Comparison of ENCODE assay signal across 1 cellular context in the genomic region with DNA sequence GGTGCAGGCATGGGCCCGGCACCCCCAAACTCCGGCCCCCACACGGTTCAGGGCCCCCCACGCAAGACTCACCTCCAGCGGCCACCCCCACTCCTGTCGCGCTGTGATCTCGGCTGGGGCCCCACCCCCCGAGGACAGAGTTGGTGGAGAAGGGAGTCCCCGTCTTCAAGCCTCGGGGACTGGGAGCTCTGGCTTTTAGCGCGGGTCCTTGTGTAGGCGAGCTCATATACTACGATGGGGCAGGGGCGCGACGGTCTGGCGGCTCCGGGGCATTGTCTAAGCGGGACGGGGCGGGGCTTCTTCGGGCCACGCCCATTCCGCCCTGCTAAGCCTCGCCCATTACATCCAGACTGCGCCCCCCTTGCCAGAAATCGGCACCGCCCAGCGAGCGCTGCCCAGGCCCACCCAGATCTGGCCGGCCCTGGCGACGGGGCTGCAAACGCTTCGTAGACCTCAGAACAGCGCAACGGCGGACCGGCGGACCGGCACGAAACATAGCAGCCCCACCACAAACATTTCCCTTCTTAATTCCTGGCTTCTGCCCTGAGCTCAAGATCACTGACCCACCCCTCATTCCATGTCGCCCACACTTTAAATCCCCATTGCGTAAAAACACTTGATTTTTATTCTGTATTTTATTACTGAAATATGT.
TF ChIP-seq lines count a peak whose summit lies in the region.

No MANE protein-coding gene starts in this region.

TF ChIP-seq in HEK293, 187 proteins besides CTCF, POLR2A, EP300 and RAD21 (continued from another document and continues in another):
- TF ChIP-seq, protein P1, sequence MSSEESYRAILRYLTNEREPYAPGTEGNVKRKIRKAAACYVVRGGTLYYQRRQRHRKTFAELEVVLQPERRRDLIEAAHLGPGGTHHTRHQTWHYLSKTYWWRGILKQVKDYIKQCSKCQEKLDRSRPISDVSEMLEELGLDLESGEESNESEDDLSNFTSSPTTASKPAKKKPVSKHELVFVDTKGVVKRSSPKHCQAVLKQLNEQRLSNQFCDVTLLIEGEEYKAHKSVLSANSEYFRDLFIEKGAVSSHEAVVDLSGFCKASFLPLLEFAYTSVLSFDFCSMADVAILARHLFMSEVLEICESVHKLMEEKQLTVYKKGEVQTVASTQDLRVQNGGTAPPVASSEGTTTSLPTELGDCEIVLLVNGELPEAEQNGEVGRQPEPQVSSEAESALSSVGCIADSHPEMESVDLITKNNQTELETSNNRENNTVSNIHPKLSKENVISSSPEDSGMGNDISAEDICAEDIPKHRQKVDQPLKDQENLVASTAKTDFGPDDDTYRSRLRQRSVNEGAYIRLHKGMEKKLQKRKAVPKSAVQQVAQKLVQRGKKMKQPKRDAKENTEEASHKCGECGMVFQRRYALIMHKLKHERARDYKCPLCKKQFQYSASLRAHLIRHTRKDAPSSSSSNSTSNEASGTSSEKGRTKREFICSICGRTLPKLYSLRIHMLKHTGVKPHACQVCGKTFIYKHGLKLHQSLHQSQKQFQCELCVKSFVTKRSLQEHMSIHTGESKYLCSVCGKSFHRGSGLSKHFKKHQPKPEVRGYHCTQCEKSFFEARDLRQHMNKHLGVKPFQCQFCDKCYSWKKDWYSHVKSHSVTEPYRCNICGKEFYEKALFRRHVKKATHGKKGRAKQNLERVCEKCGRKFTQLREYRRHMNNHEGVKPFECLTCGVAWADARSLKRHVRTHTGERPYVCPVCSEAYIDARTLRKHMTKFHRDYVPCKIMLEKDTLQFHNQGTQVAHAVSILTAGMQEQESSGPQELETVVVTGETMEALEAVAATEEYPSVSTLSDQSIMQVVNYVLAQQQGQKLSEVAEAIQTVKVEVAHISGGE (tag by site-specific recombination; conservative IDR thresholded peaks at IDR 0.05; ENCODE audit: low read depth): 0 out of 2 replicates have a peak, but pooled peaks have one; percentile 17
- TF ChIP-seq KLF1 (tag by site-specific recombination; IDR thresholded peaks at IDR 0.05): peak; percentile 93
- peak; percentile 95 for TF ChIP-seq ZNF600 (tag by site-specific recombination; IDR thresholded peaks at IDR 0.05)
- TF ChIP-seq ZFP37 (tag by site-specific recombination; IDR thresholded peaks at IDR 0.05): peak; percentile 56; the same call in 1 of the 2 replicates
- TF ChIP-seq ZNF791 (tag by site-specific recombination; IDR thresholded peaks at IDR 0.05): no peak
- no peak for TF ChIP-seq ZNF558 (tag by site-specific recombination; IDR thresholded peaks at IDR 0.05)
- no peak for TF ChIP-seq ZNF211 (tag by site-specific recombination; IDR thresholded peaks at IDR 0.05; ENCODE audit: low read depth)
- peak; percentile 87 for TF ChIP-seq SP2 (tag by site-specific recombination; IDR thresholded peaks at IDR 0.05)
- TF ChIP-seq ZNF501 (tag by site-specific recombination; IDR thresholded peaks at IDR 0.05): peak; percentile 48; the same call in 1 of the 2 replicates
- peak; percentile 82 for TF ChIP-seq ZNF223 (tag by site-specific recombination; IDR thresholded peaks at IDR 0.05)
- TF ChIP-seq KLF16 (tag by site-specific recombination; IDR thresholded peaks at IDR 0.05): peak; percentile 5; the same call in 1 of the 2 replicates
- no peak for TF ChIP-seq YY1 (tag by site-specific recombination; IDR thresholded peaks at IDR 0.05)
- no peak for TF ChIP-seq ZNF555 (tag by site-specific recombination; conservative IDR thresholded peaks at IDR 0.05)
- no peak for TF ChIP-seq ZNF138 (tag by site-specific recombination; IDR thresholded peaks at IDR 0.05; ENCODE audit: borderline replicate concordance)
- TF ChIP-seq, protein P2, sequence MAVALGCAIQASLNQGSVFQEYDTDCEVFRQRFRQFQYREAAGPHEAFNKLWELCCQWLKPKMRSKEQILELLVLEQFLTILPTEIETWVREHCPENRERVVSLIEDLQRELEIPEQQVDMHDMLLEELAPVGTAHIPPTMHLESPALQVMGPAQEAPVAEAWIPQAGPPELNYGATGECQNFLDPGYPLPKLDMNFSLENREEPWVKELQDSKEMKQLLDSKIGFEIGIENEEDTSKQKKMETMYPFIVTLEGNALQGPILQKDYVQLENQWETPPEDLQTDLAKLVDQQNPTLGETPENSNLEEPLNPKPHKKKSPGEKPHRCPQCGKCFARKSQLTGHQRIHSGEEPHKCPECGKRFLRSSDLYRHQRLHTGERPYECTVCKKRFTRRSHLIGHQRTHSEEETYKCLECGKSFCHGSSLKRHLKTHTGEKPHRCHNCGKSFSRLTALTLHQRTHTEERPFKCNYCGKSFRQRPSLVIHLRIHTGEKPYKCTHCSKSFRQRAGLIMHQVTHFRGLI (tag by site-specific recombination; IDR thresholded peaks at IDR 0.05): peak; percentile 87
- TF ChIP-seq, protein P3, sequence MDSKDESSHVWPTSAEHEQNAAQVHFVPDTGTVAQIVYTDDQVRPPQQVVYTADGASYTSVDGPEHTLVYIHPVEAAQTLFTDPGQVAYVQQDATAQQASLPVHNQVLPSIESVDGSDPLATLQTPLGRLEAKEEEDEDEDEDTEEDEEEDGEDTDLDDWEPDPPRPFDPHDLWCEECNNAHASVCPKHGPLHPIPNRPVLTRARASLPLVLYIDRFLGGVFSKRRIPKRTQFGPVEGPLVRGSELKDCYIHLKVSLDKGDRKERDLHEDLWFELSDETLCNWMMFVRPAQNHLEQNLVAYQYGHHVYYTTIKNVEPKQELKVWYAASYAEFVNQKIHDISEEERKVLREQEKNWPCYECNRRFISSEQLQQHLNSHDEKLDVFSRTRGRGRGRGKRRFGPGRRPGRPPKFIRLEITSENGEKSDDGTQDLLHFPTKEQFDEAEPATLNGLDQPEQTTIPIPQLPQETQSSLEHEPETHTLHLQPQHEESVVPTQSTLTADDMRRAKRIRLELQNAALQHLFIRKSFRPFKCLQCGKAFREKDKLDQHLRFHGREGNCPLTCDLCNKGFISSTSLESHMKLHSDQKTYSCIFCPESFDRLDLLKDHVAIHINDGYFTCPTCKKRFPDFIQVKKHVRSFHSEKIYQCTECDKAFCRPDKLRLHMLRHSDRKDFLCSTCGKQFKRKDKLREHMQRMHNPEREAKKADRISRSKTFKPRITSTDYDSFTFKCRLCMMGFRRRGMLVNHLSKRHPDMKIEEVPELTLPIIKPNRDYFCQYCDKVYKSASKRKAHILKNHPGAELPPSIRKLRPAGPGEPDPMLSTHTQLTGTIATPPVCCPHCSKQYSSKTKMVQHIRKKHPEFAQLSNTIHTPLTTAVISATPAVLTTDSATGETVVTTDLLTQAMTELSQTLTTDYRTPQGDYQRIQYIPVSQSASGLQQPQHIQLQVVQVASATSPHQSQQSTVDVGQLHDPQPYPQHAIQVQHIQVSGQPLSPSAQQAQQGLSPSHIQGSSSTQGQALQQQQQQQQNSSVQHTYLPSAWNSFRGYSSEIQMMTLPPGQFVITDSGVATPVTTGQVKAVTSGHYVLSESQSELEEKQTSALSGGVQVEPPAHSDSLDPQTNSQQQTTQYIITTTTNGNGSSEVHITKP (tag by site-specific recombination; IDR thresholded peaks at IDR 0.05): peak; percentile 98
- TF ChIP-seq ZBTB8A (tag by site-specific recombination; IDR thresholded peaks at IDR 0.05): peak; percentile 50; the same call in 1 of the 2 replicates
- no peak for TF ChIP-seq GFI1B (tag by site-specific recombination; IDR thresholded peaks at IDR 0.05)
- peak; percentile 80 for TF ChIP-seq ZFHX2 (tag by site-specific recombination; conservative IDR thresholded peaks at IDR 0.05)
- TF ChIP-seq, protein P4, sequence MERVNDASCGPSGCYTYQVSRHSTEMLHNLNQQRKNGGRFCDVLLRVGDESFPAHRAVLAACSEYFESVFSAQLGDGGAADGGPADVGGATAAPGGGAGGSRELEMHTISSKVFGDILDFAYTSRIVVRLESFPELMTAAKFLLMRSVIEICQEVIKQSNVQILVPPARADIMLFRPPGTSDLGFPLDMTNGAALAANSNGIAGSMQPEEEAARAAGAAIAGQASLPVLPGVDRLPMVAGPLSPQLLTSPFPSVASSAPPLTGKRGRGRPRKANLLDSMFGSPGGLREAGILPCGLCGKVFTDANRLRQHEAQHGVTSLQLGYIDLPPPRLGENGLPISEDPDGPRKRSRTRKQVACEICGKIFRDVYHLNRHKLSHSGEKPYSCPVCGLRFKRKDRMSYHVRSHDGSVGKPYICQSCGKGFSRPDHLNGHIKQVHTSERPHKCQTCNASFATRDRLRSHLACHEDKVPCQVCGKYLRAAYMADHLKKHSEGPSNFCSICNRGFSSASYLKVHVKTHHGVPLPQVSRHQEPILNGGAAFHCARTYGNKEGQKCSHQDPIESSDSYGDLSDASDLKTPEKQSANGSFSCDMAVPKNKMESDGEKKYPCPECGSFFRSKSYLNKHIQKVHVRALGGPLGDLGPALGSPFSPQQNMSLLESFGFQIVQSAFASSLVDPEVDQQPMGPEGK (tag by site-specific recombination; IDR thresholded peaks at IDR 0.05): peak; percentile 82
- TF ChIP-seq ZFP3 (tag by site-specific recombination; IDR thresholded peaks at IDR 0.05; ENCODE audit: low read depth): peak; percentile 65; the same call in 1 of the 2 replicates
- TF ChIP-seq GLIS1 (tag by site-specific recombination; IDR thresholded peaks at IDR 0.05): peak; percentile 89
- TF ChIP-seq ZNF514 (tag by site-specific recombination; IDR thresholded peaks at IDR 0.05): no peak
- TF ChIP-seq, protein P5, sequence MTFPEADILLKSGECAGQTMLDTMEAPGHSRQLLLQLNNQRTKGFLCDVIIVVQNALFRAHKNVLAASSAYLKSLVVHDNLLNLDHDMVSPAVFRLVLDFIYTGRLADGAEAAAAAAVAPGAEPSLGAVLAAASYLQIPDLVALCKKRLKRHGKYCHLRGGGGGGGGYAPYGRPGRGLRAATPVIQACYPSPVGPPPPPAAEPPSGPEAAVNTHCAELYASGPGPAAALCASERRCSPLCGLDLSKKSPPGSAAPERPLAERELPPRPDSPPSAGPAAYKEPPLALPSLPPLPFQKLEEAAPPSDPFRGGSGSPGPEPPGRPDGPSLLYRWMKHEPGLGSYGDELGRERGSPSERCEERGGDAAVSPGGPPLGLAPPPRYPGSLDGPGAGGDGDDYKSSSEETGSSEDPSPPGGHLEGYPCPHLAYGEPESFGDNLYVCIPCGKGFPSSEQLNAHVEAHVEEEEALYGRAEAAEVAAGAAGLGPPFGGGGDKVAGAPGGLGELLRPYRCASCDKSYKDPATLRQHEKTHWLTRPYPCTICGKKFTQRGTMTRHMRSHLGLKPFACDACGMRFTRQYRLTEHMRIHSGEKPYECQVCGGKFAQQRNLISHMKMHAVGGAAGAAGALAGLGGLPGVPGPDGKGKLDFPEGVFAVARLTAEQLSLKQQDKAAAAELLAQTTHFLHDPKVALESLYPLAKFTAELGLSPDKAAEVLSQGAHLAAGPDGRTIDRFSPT (tag by site-specific recombination; IDR thresholded peaks at IDR 0.05): 0 out of 2 replicates have a peak, but pooled peaks have one; percentile 39
- TF ChIP-seq, protein P6, sequence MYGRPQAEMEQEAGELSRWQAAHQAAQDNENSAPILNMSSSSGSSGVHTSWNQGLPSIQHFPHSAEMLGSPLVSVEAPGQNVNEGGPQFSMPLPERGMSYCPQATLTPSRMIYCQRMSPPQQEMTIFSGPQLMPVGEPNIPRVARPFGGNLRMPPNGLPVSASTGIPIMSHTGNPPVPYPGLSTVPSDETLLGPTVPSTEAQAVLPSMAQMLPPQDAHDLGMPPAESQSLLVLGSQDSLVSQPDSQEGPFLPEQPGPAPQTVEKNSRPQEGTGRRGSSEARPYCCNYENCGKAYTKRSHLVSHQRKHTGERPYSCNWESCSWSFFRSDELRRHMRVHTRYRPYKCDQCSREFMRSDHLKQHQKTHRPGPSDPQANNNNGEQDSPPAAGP (tag by site-specific recombination; IDR thresholded peaks at IDR 0.05): 0 out of 2 replicates have a peak, but pooled peaks have one; percentile 50
- peak; percentile 83 for TF ChIP-seq ZFP69B (tag by site-specific recombination; IDR thresholded peaks at IDR 0.05)
- peak; percentile 10; the same call in 1 of the 2 replicates for TF ChIP-seq ZNF843 (tag by site-specific recombination; IDR thresholded peaks at IDR 0.05)
- TF ChIP-seq ZNF426 (tag by site-specific recombination; IDR thresholded peaks at IDR 0.05): no peak
- TF ChIP-seq, protein P7, sequence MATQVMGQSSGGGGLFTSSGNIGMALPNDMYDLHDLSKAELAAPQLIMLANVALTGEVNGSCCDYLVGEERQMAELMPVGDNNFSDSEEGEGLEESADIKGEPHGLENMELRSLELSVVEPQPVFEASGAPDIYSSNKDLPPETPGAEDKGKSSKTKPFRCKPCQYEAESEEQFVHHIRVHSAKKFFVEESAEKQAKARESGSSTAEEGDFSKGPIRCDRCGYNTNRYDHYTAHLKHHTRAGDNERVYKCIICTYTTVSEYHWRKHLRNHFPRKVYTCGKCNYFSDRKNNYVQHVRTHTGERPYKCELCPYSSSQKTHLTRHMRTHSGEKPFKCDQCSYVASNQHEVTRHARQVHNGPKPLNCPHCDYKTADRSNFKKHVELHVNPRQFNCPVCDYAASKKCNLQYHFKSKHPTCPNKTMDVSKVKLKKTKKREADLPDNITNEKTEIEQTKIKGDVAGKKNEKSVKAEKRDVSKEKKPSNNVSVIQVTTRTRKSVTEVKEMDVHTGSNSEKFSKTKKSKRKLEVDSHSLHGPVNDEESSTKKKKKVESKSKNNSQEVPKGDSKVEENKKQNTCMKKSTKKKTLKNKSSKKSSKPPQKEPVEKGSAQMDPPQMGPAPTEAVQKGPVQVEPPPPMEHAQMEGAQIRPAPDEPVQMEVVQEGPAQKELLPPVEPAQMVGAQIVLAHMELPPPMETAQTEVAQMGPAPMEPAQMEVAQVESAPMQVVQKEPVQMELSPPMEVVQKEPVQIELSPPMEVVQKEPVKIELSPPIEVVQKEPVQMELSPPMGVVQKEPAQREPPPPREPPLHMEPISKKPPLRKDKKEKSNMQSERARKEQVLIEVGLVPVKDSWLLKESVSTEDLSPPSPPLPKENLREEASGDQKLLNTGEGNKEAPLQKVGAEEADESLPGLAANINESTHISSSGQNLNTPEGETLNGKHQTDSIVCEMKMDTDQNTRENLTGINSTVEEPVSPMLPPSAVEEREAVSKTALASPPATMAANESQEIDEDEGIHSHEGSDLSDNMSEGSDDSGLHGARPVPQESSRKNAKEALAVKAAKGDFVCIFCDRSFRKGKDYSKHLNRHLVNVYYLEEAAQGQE (tag by site-specific recombination; IDR thresholded peaks at IDR 0.05): no peak
- TF ChIP-seq ZNF394 (tag by site-specific recombination; IDR thresholded peaks at IDR 0.05; ENCODE audit: borderline replicate concordance): no peak
- no peak for TF ChIP-seq ZNF48 (tag by site-specific recombination; IDR thresholded peaks at IDR 0.05)
- peak; percentile 68; the same call in 1 of the 2 replicates for TF ChIP-seq EGR2 (tag by site-specific recombination; IDR thresholded peaks at IDR 0.05; ENCODE audit: low read depth)
- no peak for TF ChIP-seq ZNF560 (tag by site-specific recombination; IDR thresholded peaks at IDR 0.05; ENCODE audit: borderline replicate concordance)
- TF ChIP-seq, protein P8, sequence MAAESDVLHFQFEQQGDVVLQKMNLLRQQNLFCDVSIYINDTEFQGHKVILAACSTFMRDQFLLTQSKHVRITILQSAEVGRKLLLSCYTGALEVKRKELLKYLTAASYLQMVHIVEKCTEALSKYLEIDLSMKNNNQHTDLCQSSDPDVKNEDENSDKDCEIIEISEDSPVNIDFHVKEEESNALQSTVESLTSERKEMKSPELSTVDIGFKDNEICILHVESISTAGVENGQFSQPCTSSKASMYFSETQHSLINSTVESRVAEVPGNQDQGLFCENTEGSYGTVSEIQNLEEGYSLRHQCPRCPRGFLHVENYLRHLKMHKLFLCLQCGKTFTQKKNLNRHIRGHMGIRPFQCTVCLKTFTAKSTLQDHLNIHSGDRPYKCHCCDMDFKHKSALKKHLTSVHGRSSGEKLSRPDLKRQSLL (tag by site-specific recombination; IDR thresholded peaks at IDR 0.05): 0 out of 2 replicates have a peak, but pooled peaks have one; percentile 7
- TF ChIP-seq ZNF37A (tag by site-specific recombination; IDR thresholded peaks at IDR 0.05): no peak
- TF ChIP-seq ZNF610 (tag by site-specific recombination; IDR thresholded peaks at IDR 0.05; ENCODE audit: borderline replicate concordance): no peak
- peak; percentile 52; the same call in 1 of the 2 replicates for TF ChIP-seq ZNF660 (tag by site-specific recombination; IDR thresholded peaks at IDR 0.05)
- peak; percentile 52; the same call in 1 of the 2 replicates for TF ChIP-seq MYNN (tag by site-specific recombination; IDR thresholded peaks at IDR 0.05; ENCODE audit: borderline replicate concordance)
